ENCODE assay signal across 8 cellular contexts in genomic region chr10:27240891-27241639, GRCh38. TPM values are rescaled to one million over a fixed set of nuclear protein-coding genes. Genes with fewer than 3 reads are reported as not detected.
DNase-seq lines count a peak whose midpoint lies in the region; ATAC-seq and TF ChIP-seq lines count a peak whose summit lies in the region.

No MANE protein-coding gene starts in this region.

- H2AFZ ChIP-seq in neuron (ENCODE audit: low read depth, low read length), result peak overlapping the region; percentile 69

- H3K36me3 ChIP-seq in H7 (replicated peaks; ENCODE audit: control insufficient read depth, insufficient read depth, low read length) (no peaks in the 10 kb centered on the region), MG63 (peaks cover 2% of the 10 kb centered on the region), gastroesophageal sphincter (no peaks in the 10 kb centered on the region), neuron (ENCODE audit: insufficient read depth, low read length) (peaks cover 3% of the 10 kb centered on the region)

- H3K4me3 ChIP-seq in H7 (ENCODE audit: insufficient read depth, low read depth, low read length) (peak overlapping the region; percentile 83), MG63 (peak overlapping the region; percentile 75), gastroesophageal sphincter (peak overlapping the region; percentile 47 to 78), neuron (ENCODE audit: low read length) (peak overlapping the region; percentile 70)

- TF ChIP-seq CTCF in gastroesophageal sphincter (IDR thresholded peaks at IDR 0.05), result no peak

- WGBS in gastroesophageal sphincter (ENCODE audit: low coverage in 1 of 2), 2 donors, result 0% methylated on average over 2 of the region's 49 CpGs; no CpG with 5 or more reads in 1 of the 2 donors

- ATAC-seq in gastroesophageal sphincter, result peak; percentile 1

- peaks cover 0 to 53% (median 11%) of the 10 kb centered on the region in 3 donors for H3K4me1 ChIP-seq in gastroesophageal sphincter
- H3K4me1 ChIP-seq in neuron (ENCODE audit: insufficient read depth, low read length), result peaks cover 8% of the 10 kb centered on the region

- TF ChIP-seq EP300 in gastroesophageal sphincter (IDR thresholded peaks at IDR 0.05), result no peak

- H3K27me3 ChIP-seq in H7 (ENCODE audit: control insufficient read depth, insufficient read depth, low read length) (no peaks in the 10 kb centered on the region), MG63 (no peaks in the 10 kb centered on the region), gastroesophageal sphincter (no peaks in the 10 kb centered on the region), neuron (ENCODE audit: insufficient read depth, low read length) (no peaks in the 10 kb centered on the region)

- TF ChIP-seq POLR2A in gastroesophageal sphincter (IDR thresholded peaks at IDR 0.05), result no peak

- H3K27ac ChIP-seq in gastroesophageal sphincter, result peak overlapping the region; percentile 88 to 99 (median 93)

- H3K9me3 ChIP-seq in MG63 (no peaks in the 10 kb centered on the region), gastroesophageal sphincter (no peaks in the 10 kb centered on the region), neuron (ENCODE audit: low read length) (no peaks in the 10 kb centered on the region)

- peak; percentile 48 for DNase-seq in NCI-H82 (lab: John Stamatoyannopoulos, UW)
- no peak for DNase-seq in NCI-H82 treated with DMSO at 0.1 percent for 48 hours (lab: John Stamatoyannopoulos, UW; ENCODE audit: unreplicated experiment)
- peak; percentile 52 for DNase-seq in H7
- DNase-seq in MG63, result peak; percentile 24
- DNase-seq in activated T-cell treated with anti-CD3 and anti-CD28 coated beads, Interleukin-2, amount 50 U/mL, for 48 hours, result peak; percentile 61 to 67
- no peak for DNase-seq in NCI-H2081 treated with DMSO at 0.1 percent for 48 hours (lab: John Stamatoyannopoulos, UW)

RNA-seq across cellular contexts. Expression of gene ACBD5, which starts 0.5 kb away (rescaled TPM):
- total RNA-seq in H7 (2014; rRNA removed; shearing (Covaris generic)), result 17.6 and 26.7 TPM in 2 replicates
- 12.8 and 26.1 TPM in 2 replicates for total RNA-seq in MG63 (2014; rRNA removed; shearing (Covaris generic); ENCODE audit: low replicate concordance)
- total RNA-seq in gastroesophageal sphincter, result 10 to 100 TPM; 14.9 to 34.0 (median 20.2) TPM

Comparison
In these comparisons a context has a peak if more than half of its experiments do, and no peak if none do; other contexts are left out.
1. DNase-seq: peak in NCI-H82 (single experiment), H7 (single experiment), MG63 (single experiment) and activated T-cell treated with anti-CD3 and anti-CD28 coated beads, Interleukin-2, amount 50 U/mL, for 48 hours (2 of 2); none in NCI-H82 treated with DMSO at 0.1 percent for 48 hours (single experiment) and NCI-H2081 treated with DMSO at 0.1 percent for 48 hours (single experiment).
2. Peak in every context shown above with its lines, with median percentiles within 50 percentile points of each other: H3K4me3 ChIP-seq.